ENCODE assay signal across 28 cellular contexts in genomic region chr2:70513751-70514150, GRCh38. TPM values are rescaled to one million over a fixed set of nuclear protein-coding genes. Genes with fewer than 3 reads are reported as not detected.
A peak's percentile ranks its signal among the peaks of the same experiment; 100 is the strongest.
DNase-seq lines count a peak whose midpoint lies in the region; ATAC-seq, FAIRE-seq and TF ChIP-seq lines count a peak whose summit lies in the region.
"Had no signal": no experiment of that assay in that cellular context is flagged by ENCODE, and none has a peak within 500 bp of the region (broad histone marks: within the 10 kb centered on the region; RNA-seq: fewer than 3 reads in every experiment).

No MANE protein-coding gene starts in this region.

- peak; percentile 16 to 57 (median 35) for DNase-seq in NCI-H1417 (lab: John Stamatoyannopoulos, UW)
- DNase-seq in NCI-H1417 treated with DMSO at 0.1 percent for 48 hours (lab: John Stamatoyannopoulos, UW): no peak
- no peak for DNase-seq in astrocyte (ENCODE audit: low read depth)
- DNase-seq in left colon: no peak
- no peak for DNase-seq in pons (ENCODE audit: low spot score)
- no peak for DNase-seq in stimulated activated naive CD4-positive, alpha-beta T cell treated with Interleukin-2 at 50 U/mL for 16 hours (lab: John Stamatoyannopoulos, UW)
- DNase-seq: activated CD4-positive, alpha-beta T cell treated with anti-CD3 and anti-CD28 coated beads for 48 hours; activated naive CD4-positive, alpha-beta T cell treated with Interleukin-2 at 50 U/mL for 16 hours; activated T-cell treated with anti-CD3 and anti-CD28 coated beads, Interleukin-2, amount 50 U/mL, for 48 hours; adrenal gland; BE2C; brain microvascular endothelial cell; DND-41; effector memory CD8-positive, alpha-beta T cell; esophagus squamous epithelium; gastrocnemius medialis; KBM-7; NCI-H446 treated with DMSO at 0.1 percent for 48 hours; NK-92 treated with Interleukin-12 subunit alpha and Interleukin-12 subunit beta, amount 100 ng/mL, for 24 hours; substantia nigra; T-helper 2 cell had no signal

- no peak overlapping the region for H2AFZ ChIP-seq in astrocyte (ENCODE audit: low read depth, low read length)

- H3K79me2 ChIP-seq in astrocyte (ENCODE audit: insufficient read depth, low read length): no peaks in the 10 kb centered on the region

- no peaks in the 10 kb centered on the region for H3K9me3 ChIP-seq in HEK293 (ENCODE audit: control insufficient read depth, insufficient read depth, low read depth, low read length)
- H3K9me3 ChIP-seq in astrocyte (ENCODE audit: insufficient read depth, low read depth, low read length): no peaks in the 10 kb centered on the region
- H3K9me3 ChIP-seq: adrenal gland, BE2C, esophagus squamous epithelium, gastrocnemius medialis, SJCRH30 had no signal

- H3K27me3 ChIP-seq in astrocyte (ENCODE audit: insufficient read depth, low read length): peaks cover 4% of the 10 kb centered on the region
- H3K27me3 ChIP-seq: adrenal gland, BE2C, esophagus squamous epithelium, gastrocnemius medialis, SJCRH30 had no signal

- H3K27ac ChIP-seq in HEK293 (ENCODE audit: extremely low read depth, low read depth, low read length) (no peak overlapping the region), astrocyte (ENCODE audit: low read depth, low read length) (no peak overlapping the region)
- H3K27ac ChIP-seq: adrenal gland, brain microvascular endothelial cell, gastrocnemius medialis, SJCRH30 had no signal

- peak; percentile 17 for FAIRE-seq in astrocyte (lab: Jason Lieb, UNC)
- FAIRE-seq: A204.1, H1, keratinocyte, RCC 7860 had no signal

- H4K20me1 ChIP-seq in astrocyte (ENCODE audit: insufficient read depth, low read length): no peaks in the 10 kb centered on the region

- no peaks in the 10 kb centered on the region for H3K36me3 ChIP-seq in HEK293 (ENCODE audit: control insufficient read depth in 2 of 2, insufficient read depth in 1 of 2, low read length in 2 of 2)
- H3K36me3 ChIP-seq in astrocyte (ENCODE audit: insufficient read depth, low read length): no peaks in the 10 kb centered on the region
- H3K36me3 ChIP-seq: adrenal gland, BE2C, brain microvascular endothelial cell, gastrocnemius medialis, SJCRH30 had no signal

- H3K4me3 Mint-ChIP-seq in astrocyte (ENCODE audit: unreplicated experiment): no peak overlapping the region
- H3K4me3 Mint-ChIP-seq: effector memory CD8-positive, alpha-beta T cell had no signal

- POLR2A ChIA-PET in HEK293 (lab: Yijun Ruan, JAX): no interaction called here

- intact Hi-C loops in left colon (cut with DNase I, micrococcal nuclease): no loop called here

- no peak for TF ChIP-seq CTCF in HEK293 (tag by site-specific recombination; IDR thresholded peaks at IDR 0.05)
- TF ChIP-seq CTCF in astrocyte (IDR thresholded peaks at IDR 0.05; ENCODE audit: insufficient read depth, low read depth, low read length): no peak

- H3K36me3 Mint-ChIP-seq in astrocyte (ENCODE audit: low read depth, unreplicated experiment): no peaks in the 10 kb centered on the region

- peaks cover 8% of the 10 kb centered on the region for H3K4me1 Mint-ChIP-seq in astrocyte (ENCODE audit: low read depth, unreplicated experiment)

- no peak overlapping the region for H3K4me3 ChIP-seq in HEK293 (ENCODE audit: low read depth, low read length)
- no peak overlapping the region for H3K4me3 ChIP-seq in astrocyte (ENCODE audit: insufficient read depth, low read depth, low read length)
- H3K4me3 ChIP-seq: adrenal gland, esophagus squamous epithelium, gastrocnemius medialis, SJCRH30 had no signal

- H3K27me3 Mint-ChIP-seq in astrocyte (ENCODE audit: low read depth, unreplicated experiment): peaks cover 4% of the 10 kb centered on the region
- H3K27me3 Mint-ChIP-seq: effector memory CD8-positive, alpha-beta T cell had no signal

- H3K4me2 ChIP-seq in astrocyte (ENCODE audit: low read length): no peak overlapping the region

- no peak overlapping the region for H3K9ac ChIP-seq in astrocyte (ENCODE audit: low read length)

- no peaks in the 10 kb centered on the region for H3K9me3 Mint-ChIP-seq in astrocyte (ENCODE audit: unreplicated experiment)
- H3K9me3 Mint-ChIP-seq: effector memory CD8-positive, alpha-beta T cell had no signal

- H3K27ac Mint-ChIP-seq in astrocyte (ENCODE audit: unreplicated experiment): no peak overlapping the region
- H3K27ac Mint-ChIP-seq: effector memory CD8-positive, alpha-beta T cell had no signal

- CTCF ChIA-PET in HEK293 (lab: Yijun Ruan, JAX): interaction anchor here (1.8 kb wide), 1 partner anchor 17 kb away, joined by 4 read pairs; no protein-coding TSS in a partner anchor

- peak; percentile 61 for ATAC-seq in left colon
- no peak for ATAC-seq in HG03045 (IDR thresholded peaks at IDR 0.05; ENCODE audit: unreplicated experiment)
- ATAC-seq: effector memory CD8-positive, alpha-beta T cell; gastrocnemius medialis had no signal

- no peaks in the 10 kb centered on the region; the same call in 1 of the 2 replicates for H3K4me1 ChIP-seq in HEK293 (ENCODE audit: control insufficient read depth, insufficient read depth, low read length)
- no peaks in the 10 kb centered on the region for H3K4me1 ChIP-seq in astrocyte (ENCODE audit: insufficient read depth, low read length)
- H3K4me1 ChIP-seq: BE2C, gastrocnemius medialis had no signal

TF ChIP-seq in HEK293, 187 proteins besides CTCF, POLR2A, EP300 and RAD21 (continues in another document):
- TF ChIP-seq REST (tag by site-specific recombination; IDR thresholded peaks at IDR 0.05) (peak; percentile 88), ZBTB26 (tag by site-specific recombination; optimal IDR thresholded peaks at IDR 0.05) (no peak), ZBTB49 (tag by site-specific recombination; IDR thresholded peaks at IDR 0.05; ENCODE audit: low read depth) (no peak), RBAK (tag by site-specific recombination; IDR thresholded peaks at IDR 0.05) (no peak), PRDM1 (tag by site-specific recombination; IDR thresholded peaks at IDR 0.05) (no peak), ZNF837 (tag by site-specific recombination; IDR thresholded peaks at IDR 0.05) (no peak)

RNA-seq across cellular contexts. Expression of gene TGFA, which starts 39.9 kb away (rescaled TPM):
- total RNA-seq in astrocyte: 0.55 and 1.4 TPM in 2 replicates
- 10 to 100 TPM; 30.5 to 30.8 TPM for total RNA-seq in left colon

Comparison
In these comparisons a context has a peak if more than half of its experiments do, and no peak if none do; other contexts are left out.
1. DNase-seq: peak in NCI-H1417 (3 of 3); none in NCI-H1417 treated with DMSO at 0.1 percent for 48 hours (single experiment), astrocyte (single experiment), left colon (0 of 2), pons (single experiment) and stimulated activated naive CD4-positive, alpha-beta T cell treated with Interleukin-2 at 50 U/mL for 16 hours (single experiment).
2. RNA of gene TGFA, which starts 39.9 kb away (total RNA-seq): 30.5 to 30.8 TPM in left colon; 0.55 to 1.4 TPM in astrocyte; every median in the first group is over 10 times any median in the second.